ENCODE assay signal across 8 cellular contexts in the genomic region with DNA sequence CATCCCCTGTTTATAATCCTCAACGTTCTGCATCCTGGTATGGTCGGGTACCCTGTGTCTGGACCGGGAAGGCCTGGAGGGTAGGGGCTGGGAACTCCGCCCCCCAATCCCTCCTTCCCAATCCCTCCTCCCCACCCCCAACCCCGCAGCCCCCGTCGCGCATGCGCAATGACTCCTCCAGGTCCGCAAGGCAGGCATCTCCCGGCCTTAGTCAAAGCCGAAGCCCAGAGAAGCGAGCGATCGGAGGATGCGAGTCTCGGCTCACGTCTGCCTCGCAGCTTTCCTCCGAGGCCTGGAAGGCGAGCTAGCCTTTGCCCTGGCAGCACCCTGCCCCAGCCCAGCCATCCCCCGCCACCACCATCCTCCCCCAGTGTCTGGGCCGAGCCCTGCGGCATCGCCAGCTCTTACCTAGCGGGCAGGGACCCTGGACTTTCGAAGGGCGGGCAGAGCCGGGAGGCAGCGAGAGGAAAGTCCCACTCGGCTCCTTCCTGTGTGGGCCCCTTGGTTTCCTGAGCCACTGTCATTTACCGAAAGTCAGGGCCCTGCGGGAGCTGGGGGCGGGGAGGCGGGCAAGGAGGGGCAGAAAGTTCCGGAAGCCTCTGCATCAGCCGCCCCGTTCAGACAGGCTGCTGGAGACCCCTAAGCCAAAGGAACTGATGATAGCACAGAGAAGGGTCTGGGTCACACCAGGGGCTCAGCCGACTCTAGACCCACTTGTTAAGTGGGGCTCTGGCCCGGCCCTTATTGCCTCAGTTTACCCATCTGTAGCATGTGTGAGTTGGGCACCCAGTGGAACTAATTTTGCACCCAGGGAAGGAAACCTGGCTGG. TPM values are rescaled to one million over a fixed set of nuclear protein-coding genes. Genes with fewer than 3 reads are reported as not detected.
DNase-seq lines count a peak whose midpoint lies in the region; ATAC-seq and TF ChIP-seq lines count a peak whose summit lies in the region.

Gene JAK3 (minus strand): TSS at position 445 of the 829 bp plus-strand sequence. CDS start 3,565 bp downstream, outside the sequence.

- TF ChIP-seq CTCF in SU-DHL-6 (IDR thresholded peaks at IDR 0.05; ENCODE audit: insufficient read depth, low read length, poor library complexity, severe bottlenecking) (no peak), upper lobe of right lung (IDR thresholded peaks at IDR 0.05) (no peak)

- H3K9me3 Mint-ChIP-seq in activated naive CD8-positive, alpha-beta T cell treated with anti-CD3 and anti-CD28 coated beads, Interleukin-2, amount 10 ng/mL, durations not matched to agents 7 days and 5 days, result no peaks in the 10 kb centered on the region

- peak within 1 kb of the TSS; percentile 48 for H3K9ac ChIP-seq in SU-DHL-6 (ENCODE audit: low read length)

- intact Hi-C loops in left cardiac atrium (cut with DNase I), result no loop called here
- intact Hi-C loops in upper lobe of right lung (cut with DNase I), result no loop called here

- peaks cover 20% of the 10 kb centered on the region for H3K36me3 Mint-ChIP-seq in activated naive CD8-positive, alpha-beta T cell treated with anti-CD3 and anti-CD28 coated beads, Interleukin-2, amount 10 ng/mL, durations not matched to agents 7 days and 5 days

- H3K4me2 ChIP-seq in SU-DHL-6 (ENCODE audit: low read depth, low read length, poor library complexity, severe bottlenecking), result peak within 1 kb of the TSS; percentile 56

- no peaks in the 10 kb centered on the region for H3K36me3 ChIP-seq in SU-DHL-6 (ENCODE audit: low read length)
- no peaks in the 10 kb centered on the region for H3K36me3 ChIP-seq in upper lobe of right lung

- H3K9me3 ChIP-seq in SU-DHL-6 (ENCODE audit: insufficient read depth, low read length) (no peaks in the 10 kb centered on the region), upper lobe of right lung (no peaks in the 10 kb centered on the region)

- H3K9me2 ChIP-seq in SU-DHL-6 (replicated peaks; ENCODE audit: insufficient read depth, low read length), result no peaks in the 10 kb centered on the region

- H3K27ac ChIP-seq in SU-DHL-6 (ENCODE audit: low read depth, low read length), result no peak within 1 kb of the TSS
- peak within 1 kb of the TSS; percentile 85 for H3K27ac ChIP-seq in upper lobe of right lung

- DNase-seq in G401 (ENCODE audit: low spot score) (peak; percentile 66), left cardiac atrium (peak; percentile 81), pulmonary artery endothelial cell (ENCODE audit: low read depth, low spot score) (peak; percentile 13), upper lobe of right lung (no peak)
- DNase-seq in activated naive CD8-positive, alpha-beta T cell treated with anti-CD3 and anti-CD28 coated beads, Interleukin-2, amount 10 ng/mL, durations not matched to agents 7 days and 5 days, result peak; percentile 86

- H3K4me1 ChIP-seq in upper lobe of right lung, result peaks cover 10% of the 10 kb centered on the region

- ATAC-seq in HG02678 (IDR thresholded peaks at IDR 0.05; ENCODE audit: unreplicated experiment), result peak; percentile 67
- peak; percentile 84 for ATAC-seq in activated naive CD8-positive, alpha-beta T cell treated with anti-CD3 and anti-CD28 coated beads, Interleukin-2, amount 10 ng/mL, durations not matched to agents 7 days and 5 days (ENCODE audit: low read depth)
- peak; percentile 70 to 77 for ATAC-seq in left cardiac atrium
- ATAC-seq in upper lobe of right lung, result peak; percentile 64
- ATAC-seq in GM21360 (IDR thresholded peaks at IDR 0.05; ENCODE audit: unreplicated experiment), result no peak

- peak within 1 kb of the TSS; percentile 61 for H2AFZ ChIP-seq in SU-DHL-6 (ENCODE audit: low read depth, low read length, severe bottlenecking)

- no peaks in the 10 kb centered on the region for H3K27me3 Mint-ChIP-seq in activated naive CD8-positive, alpha-beta T cell treated with anti-CD3 and anti-CD28 coated beads, Interleukin-2, amount 10 ng/mL, durations not matched to agents 7 days and 5 days

- POLR2A ChIA-PET in activated naive CD8-positive, alpha-beta T cell treated with anti-CD3 and anti-CD28 coated beads, Interleukin-2, amount 10 ng/mL, durations not matched to agents 7 days and 5 days (lab: Charles Lee), result interaction anchor here (0.6 to 2.0 kb wide), 12 partner anchors 9 to 291 kb away, joined by 3 to 16 read pairs (median 4); partner anchors contain the start of genes CCDC124, FCHO1 and RPL18A

- no peaks in the 10 kb centered on the region for H3F3A ChIP-seq in SU-DHL-6 (ENCODE audit: insufficient read depth)

- peak within 1 kb of the TSS; percentile 94 for H3K27ac Mint-ChIP-seq in activated naive CD8-positive, alpha-beta T cell treated with anti-CD3 and anti-CD28 coated beads, Interleukin-2, amount 10 ng/mL, durations not matched to agents 7 days and 5 days

- peak within 1 kb of the TSS; percentile 21 for H3K4me3 ChIP-seq in SU-DHL-6 (ENCODE audit: insufficient read depth, low read length, poor library complexity, severe bottlenecking)
- H3K4me3 ChIP-seq in upper lobe of right lung, result peak within 1 kb of the TSS; percentile 51

- no peaks in the 10 kb centered on the region for H4K20me1 ChIP-seq in SU-DHL-6 (ENCODE audit: low read depth, low read length)

- in situ Hi-C loops in G401 (cut with HindIII; ENCODE audit: low sequenced_read_pairs), result no loop called here

- H3K4me3 Mint-ChIP-seq in activated naive CD8-positive, alpha-beta T cell treated with anti-CD3 and anti-CD28 coated beads, Interleukin-2, amount 10 ng/mL, durations not matched to agents 7 days and 5 days, result peak within 1 kb of the TSS; percentile 94

- no peaks in the 10 kb centered on the region for H3K79me2 ChIP-seq in SU-DHL-6 (ENCODE audit: insufficient read depth, low read length)

- H3K27me3 ChIP-seq in SU-DHL-6 (ENCODE audit: low read length), result no peaks in the 10 kb centered on the region
- H3K27me3 ChIP-seq in upper lobe of right lung, result peaks cover 5% of the 10 kb centered on the region

- H3K4me1 Mint-ChIP-seq in activated naive CD8-positive, alpha-beta T cell treated with anti-CD3 and anti-CD28 coated beads, Interleukin-2, amount 10 ng/mL, durations not matched to agents 7 days and 5 days, result peaks cover 48% of the 10 kb centered on the region

RNA-seq across cellular contexts. Expression of gene JAK3, which starts in this region (rescaled TPM):
- total RNA-seq in G401 (2014; rRNA removed; shearing (Covaris generic)), result 3.2 and 4.6 TPM in 2 replicates
- 100 to 1,000 TPM; 119 to 122 TPM for total RNA-seq in activated naive CD8-positive, alpha-beta T cell treated with anti-CD3 and anti-CD28 coated beads, Interleukin-2, amount 10 ng/mL, durations not matched to agents 7 days and 5 days
- 1 to 10 TPM; 4.2 to 7.0 TPM for total RNA-seq in left cardiac atrium
- total RNA-seq in pulmonary artery endothelial cell, result 1.6 and 3.0 TPM in 2 replicates
- total RNA-seq in upper lobe of right lung, result 15.1 TPM
